26 cellular contexts compared by ENCODE assay signal in the genomic region with DNA sequence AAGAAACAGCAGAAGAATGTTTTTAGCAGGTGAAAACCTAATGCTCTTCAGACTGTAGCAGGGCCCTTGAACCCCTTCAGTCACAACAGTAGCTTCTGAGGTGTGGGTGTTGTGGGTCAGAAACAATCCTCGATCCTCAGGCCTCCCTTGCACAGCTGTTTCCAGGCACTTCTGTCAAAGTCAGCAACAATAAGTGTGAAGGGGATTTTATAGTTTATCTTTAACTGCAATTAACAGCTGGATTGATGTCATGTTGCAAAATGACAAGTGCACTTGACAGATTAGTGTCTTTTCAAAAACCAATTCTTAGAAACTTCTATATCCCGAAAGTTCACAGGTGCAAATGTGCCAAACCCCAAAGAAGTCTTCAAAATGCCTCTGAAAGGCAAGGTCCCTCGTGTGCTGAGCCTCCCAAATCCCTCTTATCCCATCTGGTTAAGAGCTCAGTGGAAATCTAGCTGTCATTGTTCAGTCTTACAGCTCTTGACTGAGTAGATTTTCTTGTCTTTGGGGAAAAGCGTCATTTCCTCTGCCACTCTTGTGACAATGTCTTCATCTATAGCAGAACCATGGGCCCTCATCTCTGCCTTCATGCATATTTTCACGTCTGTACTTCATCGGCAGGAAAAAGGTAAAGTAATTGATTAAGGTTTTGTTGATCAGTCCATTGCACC. TPM values are rescaled to one million over a fixed set of nuclear protein-coding genes. Genes with fewer than 3 reads are reported as not detected.
"Had no signal": no experiment of that assay in that cellular context is flagged by ENCODE, and none has a peak within 500 bp of the region (broad histone marks: within the 10 kb centered on the region; RNA-seq: fewer than 3 reads in every experiment).

No MANE protein-coding gene starts in this region.

- DNase-seq: effector CD4-positive, alpha-beta T cell; endodermal cell; erythroblast; foreskin melanocyte; head of caudate nucleus; left colon; left ventricle myocardium superior; mesenchymal stem cell; midbrain; psoas muscle; retina; right lobe of liver; stimulated activated CD4-positive, alpha-beta T cell treated with anti-CD3 and anti-CD28 coated beads, Interleukin-4, amount 100 ng/mL, for 1 hour; stimulated activated CD8-positive, alpha-beta memory T cell treated with anti-CD3 and anti-CD28 coated beads, Interleukin-4, amount 100 ng/mL, for 48 hours; tibial artery; upper lobe of left lung had no signal

- H3K4me3 Mint-ChIP-seq: endodermal cell; natural killer cell treated with Interleukin-12 subunit alpha and Interleukin-12 subunit beta and Interleukin-15 and Interleukin-18, amount 100 ng/mL, for 72 hours; stimulated activated effector memory CD8-positive, alpha-beta T cell treated with anti-CD3 and anti-CD28 coated beads, Interleukin-12 subunit alpha, Interleukin-12 subunit beta, amount 100 ng/mL, for 72 hours; stimulated activated naive CD8-positive, alpha-beta T cell treated with anti-CD3 and anti-CD28 coated beads, Interleukin-15, Interleukin-2, amounts not matched to agents 100 ng/mL and 50 ng/mL, for 24 hours had no signal

- H3K4me3 ChIP-seq: hepatocyte, lung, psoas muscle, right lobe of liver, tibial artery, upper lobe of left lung, vagina had no signal

- H3K9me3 Mint-ChIP-seq: endodermal cell; natural killer cell treated with Interleukin-12 subunit alpha and Interleukin-12 subunit beta and Interleukin-15 and Interleukin-18, amount 100 ng/mL, for 72 hours; stimulated activated effector memory CD8-positive, alpha-beta T cell treated with anti-CD3 and anti-CD28 coated beads, Interleukin-12 subunit alpha, Interleukin-12 subunit beta, amount 100 ng/mL, for 72 hours; stimulated activated naive CD8-positive, alpha-beta T cell treated with anti-CD3 and anti-CD28 coated beads, Interleukin-15, Interleukin-2, amounts not matched to agents 100 ng/mL and 50 ng/mL, for 24 hours had no signal

- ATAC-seq: left colon; left ventricle myocardium superior; natural killer cell treated with Interleukin-12 subunit alpha and Interleukin-12 subunit beta and Interleukin-15 and Interleukin-18, amount 100 ng/mL, for 72 hours; psoas muscle; right lobe of liver; stimulated activated effector memory CD8-positive, alpha-beta T cell treated with anti-CD3 and anti-CD28 coated beads, Interleukin-12 subunit alpha, Interleukin-12 subunit beta, amount 100 ng/mL, for 72 hours had no signal

- H3K4me2 ChIP-seq: hepatocyte had no signal

- H3K36me3 ChIP-seq: right lobe of liver, tibial artery, upper lobe of left lung, vagina had no signal

- FAIRE-seq: endothelial cell of umbilical vein had no signal

- H3K27me3 ChIP-seq: right lobe of liver, upper lobe of left lung, vagina had no signal

- H3K9ac ChIP-seq: parathyroid adenoma had no signal

- H3K4me1 Mint-ChIP-seq: stimulated activated effector memory CD8-positive, alpha-beta T cell treated with anti-CD3 and anti-CD28 coated beads, Interleukin-12 subunit alpha, Interleukin-12 subunit beta, amount 100 ng/mL, for 72 hours had no signal

- H3K9me3 ChIP-seq: psoas muscle, right lobe of liver, tibial artery, upper lobe of left lung, vagina had no signal

- H3K27ac ChIP-seq: hepatocyte, parathyroid adenoma, psoas muscle, right lobe of liver, tibial artery, upper lobe of left lung, vagina had no signal

- H3K4me1 ChIP-seq: parathyroid adenoma, psoas muscle, right lobe of liver, tibial artery, vagina had no signal

- H2AFZ ChIP-seq: hepatocyte, parathyroid adenoma had no signal

- H3K27ac Mint-ChIP-seq: endodermal cell; natural killer cell treated with Interleukin-12 subunit alpha and Interleukin-12 subunit beta and Interleukin-15 and Interleukin-18, amount 100 ng/mL, for 72 hours; stimulated activated effector memory CD8-positive, alpha-beta T cell treated with anti-CD3 and anti-CD28 coated beads, Interleukin-12 subunit alpha, Interleukin-12 subunit beta, amount 100 ng/mL, for 72 hours; stimulated activated naive CD8-positive, alpha-beta T cell treated with anti-CD3 and anti-CD28 coated beads, Interleukin-15, Interleukin-2, amounts not matched to agents 100 ng/mL and 50 ng/mL, for 24 hours had no signal

- H3K36me3 Mint-ChIP-seq: natural killer cell treated with Interleukin-12 subunit alpha and Interleukin-12 subunit beta and Interleukin-15 and Interleukin-18, amount 100 ng/mL, for 72 hours; stimulated activated effector memory CD8-positive, alpha-beta T cell treated with anti-CD3 and anti-CD28 coated beads, Interleukin-12 subunit alpha, Interleukin-12 subunit beta, amount 100 ng/mL, for 72 hours had no signal

- H3K79me2 ChIP-seq: hepatocyte, parathyroid adenoma had no signal

RNA-seq across cellular contexts. Expression of a gene that starts 29.6 kb away (rescaled TPM):
- total RNA-seq: dermis microvascular lymphatic vessel endothelial cell; endothelial cell of umbilical vein; left ventricle myocardium superior; natural killer cell treated with Interleukin-12 subunit alpha and Interleukin-12 subunit beta and Interleukin-15 and Interleukin-18, amount 100 ng/mL, for 72 hours; right lobe of liver; temporal lobe had no signal
